Comparison of ENCODE assay signal across 3 cellular contexts in the genomic region with DNA sequence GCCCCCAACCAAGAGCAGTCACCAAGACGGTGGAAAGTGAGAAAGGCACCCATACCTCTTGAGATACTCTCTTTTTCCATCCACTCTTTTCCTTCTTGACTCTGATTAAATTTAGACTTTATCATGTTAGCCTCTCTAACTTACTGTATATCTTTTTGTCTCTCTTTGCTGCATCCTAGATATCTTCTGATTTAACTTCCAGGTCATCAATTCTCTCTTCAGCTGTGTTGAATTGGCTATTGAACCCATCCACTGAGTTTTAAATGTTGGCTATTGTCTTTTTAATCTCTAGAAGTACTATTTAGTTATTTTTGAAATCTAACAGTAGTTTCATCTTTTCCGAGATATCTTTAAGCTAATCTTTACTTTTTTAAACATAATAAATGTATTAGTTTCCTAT.
TF ChIP-seq lines count a peak whose summit lies in the region.

No MANE protein-coding gene starts in this region.

TF ChIP-seq in SK-N-SH treated with all-trans-retinoic acid at 6 μM for 48 hours, 23 proteins besides CTCF, POLR2A, EP300 and RAD21 (continued from another document):
- TF ChIP-seq ZNF565 (CRISPR knock-in tag; conservative IDR thresholded peaks at IDR 0.05; ENCODE audit: low read depth) (no peak), ESRRG (CRISPR knock-in tag; IDR thresholded peaks at IDR 0.05) (no peak)

TF ChIP-seq in SK-N-SH, 30 proteins besides CTCF, POLR2A, EP300 and RAD21 (continued from another document):
- TF ChIP-seq GABPA (IDR thresholded peaks at IDR 0.05; ENCODE audit: low read depth) (no peak), ELF1 (IDR thresholded peaks at IDR 0.05) (no peak), TAF1 (IDR thresholded peaks at IDR 0.05; ENCODE audit: borderline replicate concordance, low read depth, low read length) (no peak), NRF1 (IDR thresholded peaks at IDR 0.05; ENCODE audit: low read depth, low read length) (no peak), RCOR1 (IDR thresholded peaks at IDR 0.05; ENCODE audit: low read length) (no peak), NFIC (IDR thresholded peaks at IDR 0.05; ENCODE audit: borderline replicate concordance) (no peak), POLR2AphosphoS5 (IDR thresholded peaks at IDR 0.05; ENCODE audit: low read depth, low read length) (no peak), MEF2A (IDR thresholded peaks at IDR 0.05; ENCODE audit: borderline replicate concordance, low read depth) (no peak), TEAD4 (IDR thresholded peaks at IDR 0.05; ENCODE audit: borderline replicate concordance, insufficient read depth) (no peak), FOSL2 (IDR thresholded peaks at IDR 0.05; ENCODE audit: borderline replicate concordance, low read depth) (no peak)
- TF ChIP-seq, protein P1, sequence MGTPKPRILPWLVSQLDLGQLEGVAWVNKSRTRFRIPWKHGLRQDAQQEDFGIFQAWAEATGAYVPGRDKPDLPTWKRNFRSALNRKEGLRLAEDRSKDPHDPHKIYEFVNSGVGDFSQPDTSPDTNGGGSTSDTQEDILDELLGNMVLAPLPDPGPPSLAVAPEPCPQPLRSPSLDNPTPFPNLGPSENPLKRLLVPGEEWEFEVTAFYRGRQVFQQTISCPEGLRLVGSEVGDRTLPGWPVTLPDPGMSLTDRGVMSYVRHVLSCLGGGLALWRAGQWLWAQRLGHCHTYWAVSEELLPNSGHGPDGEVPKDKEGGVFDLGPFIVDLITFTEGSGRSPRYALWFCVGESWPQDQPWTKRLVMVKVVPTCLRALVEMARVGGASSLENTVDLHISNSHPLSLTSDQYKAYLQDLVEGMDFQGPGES (IDR thresholded peaks at IDR 0.05; ENCODE audit: low read depth, low read length): no peak

TF ChIP-seq in K562, 482 proteins besides CTCF, POLR2A, EP300 and RAD21:
- TF ChIP-seq, protein P2, sequence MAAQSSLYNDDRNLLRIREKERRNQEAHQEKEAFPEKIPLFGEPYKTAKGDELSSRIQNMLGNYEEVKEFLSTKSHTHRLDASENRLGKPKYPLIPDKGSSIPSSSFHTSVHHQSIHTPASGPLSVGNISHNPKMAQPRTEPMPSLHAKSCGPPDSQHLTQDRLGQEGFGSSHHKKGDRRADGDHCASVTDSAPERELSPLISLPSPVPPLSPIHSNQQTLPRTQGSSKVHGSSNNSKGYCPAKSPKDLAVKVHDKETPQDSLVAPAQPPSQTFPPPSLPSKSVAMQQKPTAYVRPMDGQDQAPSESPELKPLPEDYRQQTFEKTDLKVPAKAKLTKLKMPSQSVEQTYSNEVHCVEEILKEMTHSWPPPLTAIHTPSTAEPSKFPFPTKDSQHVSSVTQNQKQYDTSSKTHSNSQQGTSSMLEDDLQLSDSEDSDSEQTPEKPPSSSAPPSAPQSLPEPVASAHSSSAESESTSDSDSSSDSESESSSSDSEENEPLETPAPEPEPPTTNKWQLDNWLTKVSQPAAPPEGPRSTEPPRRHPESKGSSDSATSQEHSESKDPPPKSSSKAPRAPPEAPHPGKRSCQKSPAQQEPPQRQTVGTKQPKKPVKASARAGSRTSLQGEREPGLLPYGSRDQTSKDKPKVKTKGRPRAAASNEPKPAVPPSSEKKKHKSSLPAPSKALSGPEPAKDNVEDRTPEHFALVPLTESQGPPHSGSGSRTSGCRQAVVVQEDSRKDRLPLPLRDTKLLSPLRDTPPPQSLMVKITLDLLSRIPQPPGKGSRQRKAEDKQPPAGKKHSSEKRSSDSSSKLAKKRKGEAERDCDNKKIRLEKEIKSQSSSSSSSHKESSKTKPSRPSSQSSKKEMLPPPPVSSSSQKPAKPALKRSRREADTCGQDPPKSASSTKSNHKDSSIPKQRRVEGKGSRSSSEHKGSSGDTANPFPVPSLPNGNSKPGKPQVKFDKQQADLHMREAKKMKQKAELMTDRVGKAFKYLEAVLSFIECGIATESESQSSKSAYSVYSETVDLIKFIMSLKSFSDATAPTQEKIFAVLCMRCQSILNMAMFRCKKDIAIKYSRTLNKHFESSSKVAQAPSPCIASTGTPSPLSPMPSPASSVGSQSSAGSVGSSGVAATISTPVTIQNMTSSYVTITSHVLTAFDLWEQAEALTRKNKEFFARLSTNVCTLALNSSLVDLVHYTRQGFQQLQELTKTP (IDR thresholded peaks at IDR 0.05; ENCODE audit: low read depth in 1 of 2, partially characterized antibody in 2 of 2): no peak
- TF ChIP-seq, protein P3, sequence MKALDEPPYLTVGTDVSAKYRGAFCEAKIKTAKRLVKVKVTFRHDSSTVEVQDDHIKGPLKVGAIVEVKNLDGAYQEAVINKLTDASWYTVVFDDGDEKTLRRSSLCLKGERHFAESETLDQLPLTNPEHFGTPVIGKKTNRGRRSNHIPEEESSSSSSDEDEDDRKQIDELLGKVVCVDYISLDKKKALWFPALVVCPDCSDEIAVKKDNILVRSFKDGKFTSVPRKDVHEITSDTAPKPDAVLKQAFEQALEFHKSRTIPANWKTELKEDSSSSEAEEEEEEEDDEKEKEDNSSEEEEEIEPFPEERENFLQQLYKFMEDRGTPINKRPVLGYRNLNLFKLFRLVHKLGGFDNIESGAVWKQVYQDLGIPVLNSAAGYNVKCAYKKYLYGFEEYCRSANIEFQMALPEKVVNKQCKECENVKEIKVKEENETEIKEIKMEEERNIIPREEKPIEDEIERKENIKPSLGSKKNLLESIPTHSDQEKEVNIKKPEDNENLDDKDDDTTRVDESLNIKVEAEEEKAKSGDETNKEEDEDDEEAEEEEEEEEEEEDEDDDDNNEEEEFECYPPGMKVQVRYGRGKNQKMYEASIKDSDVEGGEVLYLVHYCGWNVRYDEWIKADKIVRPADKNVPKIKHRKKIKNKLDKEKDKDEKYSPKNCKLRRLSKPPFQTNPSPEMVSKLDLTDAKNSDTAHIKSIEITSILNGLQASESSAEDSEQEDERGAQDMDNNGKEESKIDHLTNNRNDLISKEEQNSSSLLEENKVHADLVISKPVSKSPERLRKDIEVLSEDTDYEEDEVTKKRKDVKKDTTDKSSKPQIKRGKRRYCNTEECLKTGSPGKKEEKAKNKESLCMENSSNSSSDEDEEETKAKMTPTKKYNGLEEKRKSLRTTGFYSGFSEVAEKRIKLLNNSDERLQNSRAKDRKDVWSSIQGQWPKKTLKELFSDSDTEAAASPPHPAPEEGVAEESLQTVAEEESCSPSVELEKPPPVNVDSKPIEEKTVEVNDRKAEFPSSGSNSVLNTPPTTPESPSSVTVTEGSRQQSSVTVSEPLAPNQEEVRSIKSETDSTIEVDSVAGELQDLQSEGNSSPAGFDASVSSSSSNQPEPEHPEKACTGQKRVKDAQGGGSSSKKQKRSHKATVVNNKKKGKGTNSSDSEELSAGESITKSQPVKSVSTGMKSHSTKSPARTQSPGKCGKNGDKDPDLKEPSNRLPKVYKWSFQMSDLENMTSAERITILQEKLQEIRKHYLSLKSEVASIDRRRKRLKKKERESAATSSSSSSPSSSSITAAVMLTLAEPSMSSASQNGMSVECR (CRISPR knock-in tag; IDR thresholded peaks at IDR 0.05): no peak
- no peak for TF ChIP-seq MAFK (IDR thresholded peaks at IDR 0.05; ENCODE audit: low read length)
- peak in 1 of 2 experiments; percentile 68; a peak in 1 of 3 replicates for TF ChIP-seq CBX3 (IDR thresholded peaks at IDR 0.05; ENCODE audit: borderline replicate concordance in 1 of 2, low read length in 2 of 2)
- TF ChIP-seq, protein P4, sequence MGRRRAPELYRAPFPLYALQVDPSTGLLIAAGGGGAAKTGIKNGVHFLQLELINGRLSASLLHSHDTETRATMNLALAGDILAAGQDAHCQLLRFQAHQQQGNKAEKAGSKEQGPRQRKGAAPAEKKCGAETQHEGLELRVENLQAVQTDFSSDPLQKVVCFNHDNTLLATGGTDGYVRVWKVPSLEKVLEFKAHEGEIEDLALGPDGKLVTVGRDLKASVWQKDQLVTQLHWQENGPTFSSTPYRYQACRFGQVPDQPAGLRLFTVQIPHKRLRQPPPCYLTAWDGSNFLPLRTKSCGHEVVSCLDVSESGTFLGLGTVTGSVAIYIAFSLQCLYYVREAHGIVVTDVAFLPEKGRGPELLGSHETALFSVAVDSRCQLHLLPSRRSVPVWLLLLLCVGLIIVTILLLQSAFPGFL (CRISPR knock-in tag; IDR thresholded peaks at IDR 0.05): no peak
- no peak for TF ChIP-seq ZNF282 (CRISPR knock-in tag; IDR thresholded peaks at IDR 0.05)
- TF ChIP-seq, protein P5, sequence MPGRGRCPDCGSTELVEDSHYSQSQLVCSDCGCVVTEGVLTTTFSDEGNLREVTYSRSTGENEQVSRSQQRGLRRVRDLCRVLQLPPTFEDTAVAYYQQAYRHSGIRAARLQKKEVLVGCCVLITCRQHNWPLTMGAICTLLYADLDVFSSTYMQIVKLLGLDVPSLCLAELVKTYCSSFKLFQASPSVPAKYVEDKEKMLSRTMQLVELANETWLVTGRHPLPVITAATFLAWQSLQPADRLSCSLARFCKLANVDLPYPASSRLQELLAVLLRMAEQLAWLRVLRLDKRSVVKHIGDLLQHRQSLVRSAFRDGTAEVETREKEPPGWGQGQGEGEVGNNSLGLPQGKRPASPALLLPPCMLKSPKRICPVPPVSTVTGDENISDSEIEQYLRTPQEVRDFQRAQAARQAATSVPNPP (IDR thresholded peaks at IDR 0.05; ENCODE audit: borderline replicate concordance, insufficient read depth, insufficient read length): no peak
- TF ChIP-seq, protein P6, sequence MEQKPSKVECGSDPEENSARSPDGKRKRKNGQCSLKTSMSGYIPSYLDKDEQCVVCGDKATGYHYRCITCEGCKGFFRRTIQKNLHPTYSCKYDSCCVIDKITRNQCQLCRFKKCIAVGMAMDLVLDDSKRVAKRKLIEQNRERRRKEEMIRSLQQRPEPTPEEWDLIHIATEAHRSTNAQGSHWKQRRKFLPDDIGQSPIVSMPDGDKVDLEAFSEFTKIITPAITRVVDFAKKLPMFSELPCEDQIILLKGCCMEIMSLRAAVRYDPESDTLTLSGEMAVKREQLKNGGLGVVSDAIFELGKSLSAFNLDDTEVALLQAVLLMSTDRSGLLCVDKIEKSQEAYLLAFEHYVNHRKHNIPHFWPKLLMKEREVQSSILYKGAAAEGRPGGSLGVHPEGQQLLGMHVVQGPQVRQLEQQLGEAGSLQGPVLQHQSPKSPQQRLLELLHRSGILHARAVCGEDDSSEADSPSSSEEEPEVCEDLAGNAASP (IDR thresholded peaks at IDR 0.05): no peak
- TF ChIP-seq ZNF174 (CRISPR knock-in tag; IDR thresholded peaks at IDR 0.05): no peak
- no peak for TF ChIP-seq ARID1B (IDR thresholded peaks at IDR 0.05)
- no peak for TF ChIP-seq NFIC (IDR thresholded peaks at IDR 0.05)
- TF ChIP-seq SAP30 (IDR thresholded peaks at IDR 0.05; ENCODE audit: borderline replicate concordance, insufficient read depth, low read depth, low read length, poor library complexity, severe bottlenecking): no peak
- TF ChIP-seq POLR2AphosphoS2 (IDR thresholded peaks at IDR 0.05; ENCODE audit: low read length): no peak
- TF ChIP-seq CCNT2 (IDR thresholded peaks at IDR 0.05; ENCODE audit: borderline replicate concordance, extremely low read depth, insufficient read length, low read depth, low read length): no peak
- TF ChIP-seq ADNP (tag; IDR thresholded peaks at IDR 0.05): no peak
- TF ChIP-seq TRIM28 (IDR thresholded peaks at IDR 0.05): 0 out of 2 replicates have a peak, but pooled peaks have one; percentile 53
- TF ChIP-seq RBM25 (IDR thresholded peaks at IDR 0.05; ENCODE audit: low read depth, low read length, severe bottlenecking): peak; percentile 67
- no peak for TF ChIP-seq MTA2 (IDR thresholded peaks at IDR 0.05; ENCODE audit: low read depth)
- TF ChIP-seq, protein P7, sequence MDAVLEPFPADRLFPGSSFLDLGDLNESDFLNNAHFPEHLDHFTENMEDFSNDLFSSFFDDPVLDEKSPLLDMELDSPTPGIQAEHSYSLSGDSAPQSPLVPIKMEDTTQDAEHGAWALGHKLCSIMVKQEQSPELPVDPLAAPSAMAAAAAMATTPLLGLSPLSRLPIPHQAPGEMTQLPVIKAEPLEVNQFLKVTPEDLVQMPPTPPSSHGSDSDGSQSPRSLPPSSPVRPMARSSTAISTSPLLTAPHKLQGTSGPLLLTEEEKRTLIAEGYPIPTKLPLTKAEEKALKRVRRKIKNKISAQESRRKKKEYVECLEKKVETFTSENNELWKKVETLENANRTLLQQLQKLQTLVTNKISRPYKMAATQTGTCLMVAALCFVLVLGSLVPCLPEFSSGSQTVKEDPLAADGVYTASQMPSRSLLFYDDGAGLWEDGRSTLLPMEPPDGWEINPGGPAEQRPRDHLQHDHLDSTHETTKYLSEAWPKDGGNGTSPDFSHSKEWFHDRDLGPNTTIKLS (IDR thresholded peaks at IDR 0.05; ENCODE audit: borderline replicate concordance, low read depth): no peak
- no peak for TF ChIP-seq ZNF217 (CRISPR knock-in tag; IDR thresholded peaks at IDR 0.05)
